ENCODE assay signal across 20 cellular contexts in genomic region chr11:134347441-134347840, GRCh38. TPM values are rescaled to one million over a fixed set of nuclear protein-coding genes. Genes with fewer than 3 reads are reported as not detected.
DNase-seq lines count a peak whose midpoint lies in the region; ATAC-seq and TF ChIP-seq lines count a peak whose summit lies in the region.
"Had no signal": no experiment of that assay in that cellular context is flagged by ENCODE, and none has a peak within 500 bp of the region (broad histone marks: within the 10 kb centered on the region; RNA-seq: fewer than 3 reads in every experiment).

No MANE protein-coding gene starts in this region.

- intact Hi-C loops in cardiac septum (cut with DNase I) (no loop called here), left ventricle myocardium superior (cut with micrococcal nuclease) (no loop called here)

- DNase-seq in cardiac septum (ENCODE audit: low spot score), result peak; percentile 41
- DNase-seq in left ventricle myocardium superior, result no peak
- peak; percentile 23 for DNase-seq in activated CD8-positive, alpha-beta memory T cell treated with anti-CD3 and anti-CD28 coated beads, Interleukin-2, amount 10 ng/mL, durations not matched to agents 7 days and 5 days
- no peak for DNase-seq in effector memory CD8-positive, alpha-beta T cell
- DNase-seq in type B pancreatic cell (ENCODE audit: extremely low spot score, unreplicated experiment), result peak; percentile 31
- DNase-seq in NCI-H2081 (lab: John Stamatoyannopoulos, UW), result no peak
- DNase-seq in NCI-H2029 treated with DMSO at 0.1 percent for 48 hours (lab: John Stamatoyannopoulos, UW), result no peak
- DNase-seq: CD4-positive, CD25-positive, alpha-beta regulatory T cell; COR-L47; DMS79; KBM-7; MM.1S; NCI-H1092 treated with DMSO at 0.1 percent for 48 hours; NCI-H1436 treated with DMSO at 0.1 percent for 48 hours; NCI-H1930; NCI-H524 treated with DMSO at 0.1 percent for 48 hours; NCI-H82; SIG-M5 had no signal

- ATAC-seq in left ventricle myocardium superior, result no peak
- no peak for ATAC-seq in activated CD8-positive, alpha-beta memory T cell treated with anti-CD3 and anti-CD28 coated beads, Interleukin-2, amount 10 ng/mL, durations not matched to agents 7 days and 5 days
- ATAC-seq in effector memory CD8-positive, alpha-beta T cell (replicated peaks), result no peak
- ATAC-seq: HepG2, Panc1 had no signal

- peaks cover 20% of the 10 kb centered on the region for H3K4me1 Mint-ChIP-seq in activated CD8-positive, alpha-beta memory T cell treated with anti-CD3 and anti-CD28 coated beads, Interleukin-2, amount 10 ng/mL, durations not matched to agents 7 days and 5 days
- peaks cover 30% of the 10 kb centered on the region in 2 donors for H3K4me1 Mint-ChIP-seq in effector memory CD8-positive, alpha-beta T cell (ENCODE audit: low read depth in 2 of 2)
- H3K4me1 Mint-ChIP-seq in type B pancreatic cell (ENCODE audit: unreplicated experiment), result no peaks in the 10 kb centered on the region

- H3K27ac Mint-ChIP-seq in activated CD8-positive, alpha-beta memory T cell treated with anti-CD3 and anti-CD28 coated beads, Interleukin-2, amount 10 ng/mL, durations not matched to agents 7 days and 5 days, result no peak overlapping the region
- peak overlapping the region; percentile 65 to 87 for H3K27ac Mint-ChIP-seq in effector memory CD8-positive, alpha-beta T cell
- H3K27ac Mint-ChIP-seq in type B pancreatic cell, result no peak overlapping the region

- no peak overlapping the region for H3K4me3 Mint-ChIP-seq in activated CD8-positive, alpha-beta memory T cell treated with anti-CD3 and anti-CD28 coated beads, Interleukin-2, amount 10 ng/mL, durations not matched to agents 7 days and 5 days
- no peak overlapping the region for H3K4me3 Mint-ChIP-seq in effector memory CD8-positive, alpha-beta T cell
- H3K4me3 Mint-ChIP-seq in type B pancreatic cell, result no peak overlapping the region
- H3K4me3 Mint-ChIP-seq: CD4-positive, CD25-positive, alpha-beta regulatory T cell had no signal

- no peak for TF ChIP-seq CTCF in type B pancreatic cell (conservative IDR thresholded peaks at IDR 0.05)

- CTCF ChIA-PET in activated CD8-positive, alpha-beta memory T cell treated with anti-CD3 and anti-CD28 coated beads, Interleukin-2, amount 10 ng/mL, durations not matched to agents 7 days and 5 days (lab: Charles Lee), result no interaction called here

- no peaks in the 10 kb centered on the region for H3K27me3 Mint-ChIP-seq in activated CD8-positive, alpha-beta memory T cell treated with anti-CD3 and anti-CD28 coated beads, Interleukin-2, amount 10 ng/mL, durations not matched to agents 7 days and 5 days
- no peaks in the 10 kb centered on the region for H3K27me3 Mint-ChIP-seq in effector memory CD8-positive, alpha-beta T cell
- no peaks in the 10 kb centered on the region for H3K27me3 Mint-ChIP-seq in type B pancreatic cell

- H3K36me3 Mint-ChIP-seq in activated CD8-positive, alpha-beta memory T cell treated with anti-CD3 and anti-CD28 coated beads, Interleukin-2, amount 10 ng/mL, durations not matched to agents 7 days and 5 days, result no peaks in the 10 kb centered on the region
- no peaks in the 10 kb centered on the region for H3K36me3 Mint-ChIP-seq in effector memory CD8-positive, alpha-beta T cell (ENCODE audit: insufficient read depth)
- no peaks in the 10 kb centered on the region for H3K36me3 Mint-ChIP-seq in type B pancreatic cell
- H3K36me3 Mint-ChIP-seq: CD4-positive, CD25-positive, alpha-beta regulatory T cell had no signal

- no peaks in the 10 kb centered on the region for H3K9me3 Mint-ChIP-seq in activated CD8-positive, alpha-beta memory T cell treated with anti-CD3 and anti-CD28 coated beads, Interleukin-2, amount 10 ng/mL, durations not matched to agents 7 days and 5 days (ENCODE audit: low read depth)
- no peaks in the 10 kb centered on the region for H3K9me3 Mint-ChIP-seq in effector memory CD8-positive, alpha-beta T cell
- H3K9me3 Mint-ChIP-seq in type B pancreatic cell, result no peaks in the 10 kb centered on the region
- H3K9me3 Mint-ChIP-seq: CD4-positive, CD25-positive, alpha-beta regulatory T cell had no signal

RNA-seq across cellular contexts. Expression of gene GLB1L2, which starts 15.7 kb away (rescaled TPM):
- 0.57 TPM for total RNA-seq in cardiac septum
- 0.37 TPM for total RNA-seq in left ventricle myocardium superior
- 1 to 10 TPM; 1.3 to 2.0 TPM for total RNA-seq in activated CD8-positive, alpha-beta memory T cell treated with anti-CD3 and anti-CD28 coated beads, Interleukin-2, amount 10 ng/mL, durations not matched to agents 7 days and 5 days
- total RNA-seq in type B pancreatic cell (ENCODE audit: low replicate concordance), result 5.5 and 11.6 TPM in 2 replicates

Comparison
In these comparisons a context has a peak if more than half of its experiments do, and no peak if none do; other contexts are left out.
1. DNase-seq: peak in cardiac septum (single experiment), activated CD8-positive, alpha-beta memory T cell treated with anti-CD3 and anti-CD28 coated beads, Interleukin-2, amount 10 ng/mL, durations not matched to agents 7 days and 5 days (single experiment) and type B pancreatic cell (single experiment); none in left ventricle myocardium superior (single experiment), effector memory CD8-positive, alpha-beta T cell (0 of 3), NCI-H2081 (0 of 2) and NCI-H2029 treated with DMSO at 0.1 percent for 48 hours (single experiment).
2. H3K27ac Mint-ChIP-seq: peak in effector memory CD8-positive, alpha-beta T cell (2 of 2); none in activated CD8-positive, alpha-beta memory T cell treated with anti-CD3 and anti-CD28 coated beads, Interleukin-2, amount 10 ng/mL, durations not matched to agents 7 days and 5 days (single experiment) and type B pancreatic cell (single experiment).